ENCODE assay signal across 8 cellular contexts in the genomic region with DNA sequence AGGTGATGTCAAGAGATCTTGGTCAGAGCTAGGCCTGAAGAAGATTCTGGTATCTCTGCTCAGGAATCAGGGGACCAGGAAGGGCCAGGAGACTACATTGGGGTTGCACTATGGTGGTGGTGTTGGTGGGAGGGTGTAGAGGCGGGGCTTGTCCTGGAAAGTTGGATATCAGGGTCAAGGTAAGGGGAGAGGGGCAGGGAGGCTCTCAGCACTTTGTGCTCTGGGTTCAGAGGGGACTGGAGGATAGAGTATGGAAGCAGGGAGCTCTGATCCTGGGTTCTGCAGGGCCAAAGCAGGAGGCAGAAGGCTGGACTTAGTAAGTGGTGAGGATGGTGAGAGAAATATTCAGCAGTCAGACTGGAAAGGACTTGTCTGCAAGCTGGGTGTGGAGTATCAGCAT. TPM values are rescaled to one million over a fixed set of nuclear protein-coding genes. Genes with fewer than 3 reads are reported as not detected.
DNase-seq lines count a peak whose midpoint lies in the region; ATAC-seq and TF ChIP-seq lines count a peak whose summit lies in the region.

No MANE protein-coding gene starts in this region.

- DNase-seq in DMS53 (lab: John Stamatoyannopoulos, UW) (peak; percentile 69), DMS53 treated with DMSO at 0.1 percent for 48 hours (lab: John Stamatoyannopoulos, UW; ENCODE audit: unreplicated experiment) (no peak), kidney epithelial cell (ENCODE audit: low read depth) (no peak), T-helper 9 cell (no peak)
- no peak for DNase-seq in activated T-helper 2 cell treated with anti-CD3 and anti-CD28 coated beads, Interferon-gamma antibody, Interleukin-2, Interleukin-4, amounts not matched to agents 10 μg/mL and 5 μg/mL and 100 μg/mL, durations not matched to agents 14 hours and 24 hours and 36 hours (ENCODE audit: low spot score)
- no peak for DNase-seq in stimulated activated CD4-positive, alpha-beta T cell treated with anti-CD3 and anti-CD28 coated beads, Interleukin-4, amount 100 ng/mL, for 24 hours

- peak overlapping the region; percentile 69 for H3K27ac ChIP-seq in subcutaneous abdominal adipose tissue (ENCODE audit: low read depth, low read length)

- no peaks in the 10 kb centered on the region for H3K9me3 ChIP-seq in subcutaneous abdominal adipose tissue (ENCODE audit: control insufficient read depth in 5 of 5, low read length in 5 of 5)

- no peaks in the 10 kb centered on the region for H3K36me3 ChIP-seq in kidney epithelial cell (ENCODE audit: control insufficient read depth, insufficient read depth, low read length)
- H3K36me3 ChIP-seq in subcutaneous abdominal adipose tissue (ENCODE audit: control insufficient read depth in 5 of 5, insufficient read depth in 5 of 5, low read length in 5 of 5) = peaks cover 0 to 10% (median 4%) of the 10 kb centered on the region in 5 donors

- H3K27me3 ChIP-seq in kidney epithelial cell (ENCODE audit: control insufficient read depth, insufficient read depth, low read length) (no peaks in the 10 kb centered on the region), subcutaneous abdominal adipose tissue (ENCODE audit: control insufficient read depth in 5 of 5, insufficient read depth in 4 of 5, low read length in 5 of 5) (no peaks in the 10 kb centered on the region)

- H3K4me1 Mint-ChIP-seq in activated T-helper 2 cell treated with anti-CD3 and anti-CD28 coated beads, Interferon-gamma antibody, Interleukin-2, Interleukin-4, amounts not matched to agents 10 μg/mL and 5 μg/mL and 100 μg/mL, durations not matched to agents 14 hours and 24 hours and 36 hours (ENCODE audit: low read depth) = peaks cover 44% of the 10 kb centered on the region

- no peak for ATAC-seq in GM18505 (IDR thresholded peaks at IDR 0.05; ENCODE audit: unreplicated experiment)

- intact Hi-C loops in activated T-helper 2 cell treated with anti-CD3 and anti-CD28 coated beads, Interferon-gamma antibody, Interleukin-2, Interleukin-4, amounts not matched to agents 10 μg/mL and 5 μg/mL and 100 μg/mL, durations not matched to agents 14 hours and 24 hours and 36 hours (cut with micrococcal nuclease) = loop anchor here (5.0 kb wide), 1 partner anchor 196 kb away; no protein-coding TSS in a partner anchor

- H3K4me1 ChIP-seq in subcutaneous abdominal adipose tissue (ENCODE audit: control insufficient read depth in 5 of 5, insufficient read depth in 5 of 5, low read length in 5 of 5) = peaks cover 5 to 64% (median 60%) of the 10 kb centered on the region in 5 donors

- H3K9ac ChIP-seq in subcutaneous abdominal adipose tissue (ENCODE audit: low read length in 5 of 5) = peak overlapping the region in 2 of 5 donors; percentile 56 to 74

- TF ChIP-seq CTCF in kidney epithelial cell (IDR thresholded peaks at IDR 0.05; ENCODE audit: insufficient read depth, low read length, poor library complexity, severe bottlenecking) = no peak

- no peak for TF ChIP-seq POLR2A in GM18505 (IDR thresholded peaks at IDR 0.05; ENCODE audit: borderline replicate concordance, extremely low read depth, insufficient read depth, insufficient read length)

- H3K36me3 Mint-ChIP-seq in activated T-helper 2 cell treated with anti-CD3 and anti-CD28 coated beads, Interferon-gamma antibody, Interleukin-2, Interleukin-4, amounts not matched to agents 10 μg/mL and 5 μg/mL and 100 μg/mL, durations not matched to agents 14 hours and 24 hours and 36 hours (ENCODE audit: low read depth) = peaks cover 39% of the 10 kb centered on the region

- peaks cover 10% of the 10 kb centered on the region for H3K27me3 Mint-ChIP-seq in activated T-helper 2 cell treated with anti-CD3 and anti-CD28 coated beads, Interferon-gamma antibody, Interleukin-2, Interleukin-4, amounts not matched to agents 10 μg/mL and 5 μg/mL and 100 μg/mL, durations not matched to agents 14 hours and 24 hours and 36 hours (ENCODE audit: low read depth)

- H3K4me3 ChIP-seq in kidney epithelial cell (ENCODE audit: low read depth, low read length) (peak overlapping the region; percentile 31), subcutaneous abdominal adipose tissue (ENCODE audit: low read depth in 1 of 5, low read length in 5 of 5) (peak overlapping the region; percentile 56 to 74 (median 63))

- peak overlapping the region; percentile 83 for H3K4me3 Mint-ChIP-seq in activated T-helper 2 cell treated with anti-CD3 and anti-CD28 coated beads, Interferon-gamma antibody, Interleukin-2, Interleukin-4, amounts not matched to agents 10 μg/mL and 5 μg/mL and 100 μg/mL, durations not matched to agents 14 hours and 24 hours and 36 hours (ENCODE audit: low read depth)

- H3K9me3 Mint-ChIP-seq in activated T-helper 2 cell treated with anti-CD3 and anti-CD28 coated beads, Interferon-gamma antibody, Interleukin-2, Interleukin-4, amounts not matched to agents 10 μg/mL and 5 μg/mL and 100 μg/mL, durations not matched to agents 14 hours and 24 hours and 36 hours = no peaks in the 10 kb centered on the region

- H3K27ac Mint-ChIP-seq in activated T-helper 2 cell treated with anti-CD3 and anti-CD28 coated beads, Interferon-gamma antibody, Interleukin-2, Interleukin-4, amounts not matched to agents 10 μg/mL and 5 μg/mL and 100 μg/mL, durations not matched to agents 14 hours and 24 hours and 36 hours = peak overlapping the region; percentile 56

RNA-seq across cellular contexts. Expression of a gene that starts 3.0 kb away (rescaled TPM):
- 27.3 and 30.1 TPM in 2 replicates for total RNA-seq in activated T-helper 2 cell treated with anti-CD3 and anti-CD28 coated beads, Interferon-gamma antibody, Interleukin-2, Interleukin-4, amounts not matched to agents 10 μg/mL and 5 μg/mL and 100 μg/mL, durations not matched to agents 14 hours and 24 hours and 36 hours
- total RNA-seq in kidney epithelial cell = 23.9 and 28.3 TPM in 2 replicates

RNA-seq across cellular contexts. Expression of a gene that starts 8.8 kb away (rescaled TPM):
- 33.4 and 33.9 TPM in 2 replicates for total RNA-seq in activated T-helper 2 cell treated with anti-CD3 and anti-CD28 coated beads, Interferon-gamma antibody, Interleukin-2, Interleukin-4, amounts not matched to agents 10 μg/mL and 5 μg/mL and 100 μg/mL, durations not matched to agents 14 hours and 24 hours and 36 hours
- 1.5 and 5.5 TPM in 2 replicates for total RNA-seq in kidney epithelial cell

RNA-seq across cellular contexts. Expression of a gene that starts 10.4 kb away (rescaled TPM):
- 57.1 and 59.5 TPM in 2 replicates for total RNA-seq in activated T-helper 2 cell treated with anti-CD3 and anti-CD28 coated beads, Interferon-gamma antibody, Interleukin-2, Interleukin-4, amounts not matched to agents 10 μg/mL and 5 μg/mL and 100 μg/mL, durations not matched to agents 14 hours and 24 hours and 36 hours
- 10.8 and 16.0 TPM in 2 replicates for total RNA-seq in kidney epithelial cell

RNA-seq across cellular contexts. Expression of a gene that starts 13.6 kb away (rescaled TPM):
- 26.4 and 26.7 TPM in 2 replicates for total RNA-seq in activated T-helper 2 cell treated with anti-CD3 and anti-CD28 coated beads, Interferon-gamma antibody, Interleukin-2, Interleukin-4, amounts not matched to agents 10 μg/mL and 5 μg/mL and 100 μg/mL, durations not matched to agents 14 hours and 24 hours and 36 hours
- 6.6 and 9.6 TPM in 2 replicates for total RNA-seq in kidney epithelial cell

RNA-seq across cellular contexts. Expression of a gene that starts 13.6 kb away (rescaled TPM):
- 35.0 and 38.3 TPM in 2 replicates for total RNA-seq in activated T-helper 2 cell treated with anti-CD3 and anti-CD28 coated beads, Interferon-gamma antibody, Interleukin-2, Interleukin-4, amounts not matched to agents 10 μg/mL and 5 μg/mL and 100 μg/mL, durations not matched to agents 14 hours and 24 hours and 36 hours
- 30.0 and 36.3 TPM in 2 replicates for total RNA-seq in kidney epithelial cell
